8 cellular contexts compared by ENCODE assay signal in the genomic region with DNA sequence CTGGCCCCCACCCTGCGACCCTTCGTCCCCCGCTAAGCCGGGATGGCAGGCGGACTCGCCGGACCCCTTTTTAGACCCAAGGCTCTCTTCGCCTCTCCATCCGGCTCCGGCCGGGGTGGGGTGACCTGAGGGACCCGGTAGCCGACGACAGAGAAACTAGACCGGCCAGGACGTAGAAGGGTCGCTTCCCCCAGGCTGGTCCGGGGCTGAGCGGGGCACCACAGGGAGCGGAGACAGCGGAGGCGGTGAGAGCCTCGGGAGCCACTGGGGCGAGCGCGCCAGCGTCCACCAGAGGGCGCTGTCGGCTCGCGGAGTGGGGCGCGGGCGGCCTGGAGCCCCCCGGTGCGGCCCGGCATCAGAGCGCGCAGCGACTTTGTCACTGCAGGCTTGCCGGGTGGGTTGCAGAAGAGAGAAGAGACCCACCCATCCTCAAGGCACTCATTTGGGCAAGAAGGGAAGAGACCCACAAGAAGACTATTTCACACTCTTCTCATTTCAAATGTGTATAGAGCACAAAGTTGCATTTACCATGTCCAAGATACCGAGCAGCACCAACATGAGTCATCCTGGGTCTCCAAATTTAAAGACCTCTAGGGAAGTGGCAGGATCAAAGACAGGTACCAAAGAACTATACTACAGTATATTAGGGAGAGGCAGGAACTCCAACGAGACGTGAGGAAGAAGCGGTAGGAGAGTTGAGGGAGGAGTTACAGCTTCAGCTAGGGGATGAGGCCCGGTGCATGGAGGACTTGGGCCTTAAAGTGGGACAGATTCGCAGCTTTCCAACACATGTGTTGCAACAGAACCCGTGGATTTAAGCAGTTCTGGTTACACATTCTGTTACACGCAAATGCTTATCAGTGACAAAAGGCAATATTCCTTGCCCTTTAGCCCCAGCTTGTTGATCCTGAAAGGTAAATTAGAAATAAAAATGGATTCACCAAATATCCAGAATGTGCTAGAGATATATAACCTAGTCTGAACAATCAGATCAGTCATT. TPM values are rescaled to one million over a fixed set of nuclear protein-coding genes. Genes with fewer than 3 reads are reported as not detected.
DNase-seq lines count a peak whose midpoint lies in the region; ATAC-seq and TF ChIP-seq lines count a peak whose summit lies in the region.

No MANE protein-coding gene starts in this region.

- H3K4me2 ChIP-seq in IMR-90 (ENCODE audit: low read depth, low read length): peak overlapping the region; percentile 91

- DNase-seq in COLO668 (lab: John Stamatoyannopoulos, UW; ENCODE audit: unreplicated experiment) (peak; percentile 80), IMR-90 (peak; percentile 31), SKM-1 (lab: John Stamatoyannopoulos, UW; ENCODE audit: unreplicated experiment) (peak; percentile 30), left ventricle myocardium superior (peak; percentile 86), progenitor cell of endocrine pancreas (ENCODE audit: low spot score, unreplicated experiment) (peak; percentile 73), aorta (peak; percentile 70 to 91)
- peak; percentile 82 for DNase-seq in activated naive CD8-positive, alpha-beta T cell treated with anti-CD3 and anti-CD28 coated beads, Interleukin-2, amount 50 U/mL, for 24 hours

- TF ChIP-seq POLR2A in IMR-90 (IDR thresholded peaks at IDR 0.05; ENCODE audit: low read depth, low read length): 0 out of 2 replicates have a peak, but pooled peaks have one; percentile 42

- peak overlapping the region; percentile 86 for H2BK120ac ChIP-seq in IMR-90 (ENCODE audit: low read depth, low read length)

- H2BK20ac ChIP-seq in IMR-90 (ENCODE audit: low read depth, low read length): peak overlapping the region; percentile 52; the same call in 1 of the 2 replicates

- peak overlapping the region; percentile 32 for H3K4me3 Mint-ChIP-seq in activated naive CD8-positive, alpha-beta T cell treated with anti-CD3 and anti-CD28 coated beads, Interleukin-2, amount 50 U/mL, for 24 hours
- peak overlapping the region; percentile 37 for H3K4me3 Mint-ChIP-seq in progenitor cell of endocrine pancreas (ENCODE audit: low read depth)

- H2BK15ac ChIP-seq in IMR-90 (ENCODE audit: low read depth, low read length): peak overlapping the region; percentile 63; the same call in 2 of the 3 replicates

- no peak overlapping the region for H3K56ac ChIP-seq in IMR-90 (ENCODE audit: extremely low read depth, insufficient read depth, low read length)

- peaks cover 34% of the 10 kb centered on the region for H3K27me3 ChIP-seq in IMR-90 (ENCODE audit: control insufficient read depth, insufficient read depth, low read length)
- no peaks in the 10 kb centered on the region for H3K27me3 ChIP-seq in aorta (ENCODE audit: control insufficient read depth in 1 of 2, insufficient read depth in 2 of 2, low read length in 1 of 2)

- peak overlapping the region; percentile 84 for H2AK9ac ChIP-seq in IMR-90 (replicated peaks; ENCODE audit: low read depth, low read length, poor library complexity)

- peak overlapping the region in 1 of 2 experiments; percentile 63; a peak in 1 of 4 replicates for H4K8ac ChIP-seq in IMR-90 (ENCODE audit: low read depth in 2 of 2, low read length in 2 of 2)

- intact Hi-C loops in IMR-90 (cut with micrococcal nuclease) (loop anchor here (1.0 to 2.0 kb wide), 4 partner anchors 134 to 817 kb away; no protein-coding TSS in a partner anchor), left ventricle myocardium superior (cut with micrococcal nuclease) (loop anchor here (5.0 kb wide), 1 partner anchor 293 kb away; no protein-coding TSS in a partner anchor), aorta (cut with DNase I) (loop anchor here (1.0 to 2.0 kb wide), 3 partner anchors 135 to 293 kb away; no protein-coding TSS in a partner anchor)

- H3K9me3 ChIP-seq in IMR-90 (ENCODE audit: control insufficient read depth, insufficient read depth, low read length): no peaks in the 10 kb centered on the region
- H3K9me3 ChIP-seq in aorta (ENCODE audit: control insufficient read depth, low read length): no peaks in the 10 kb centered on the region

- H2AK5ac ChIP-seq in IMR-90 (ENCODE audit: low read depth, low read length): no peak overlapping the region

- dilution Hi-C loops in IMR-90 (cut with HindIII; ENCODE audit: low sequenced_read_pairs, unreplicated experiment): loop anchor here (25.0 kb wide), 1 partner anchor 293 kb away; no protein-coding TSS in a partner anchor

- TF ChIP-seq CTCF in IMR-90 (conservative IDR thresholded peaks at IDR 0.05; ENCODE audit: low read depth, low read length): peak; percentile 97
- TF ChIP-seq CTCF in progenitor cell of endocrine pancreas (IDR thresholded peaks at IDR 0.05; ENCODE audit: unreplicated experiment): peak; percentile 98

- BruUV-seq in IMR-90 (replicated peaks; lab: Mats Ljungman, UMichigan): no TSS peak

- peak overlapping the region; percentile 63; the same call in 1 of the 2 replicates for H3K18ac ChIP-seq in IMR-90 (ENCODE audit: low read depth, low read length)

- H3K4ac ChIP-seq in IMR-90 (ENCODE audit: low read depth, low read length): 0 out of 2 replicates have a peak overlapping the region, but pooled peaks have one; percentile 50

- H3K23ac ChIP-seq in IMR-90 (ENCODE audit: low read depth, low read length): peak overlapping the region; percentile 44; the same call in 1 of the 2 replicates

- CTCF ChIA-PET in IMR-90 (lab: Yijun Ruan, JAX): interaction anchor here (0.6 to 1.0 kb wide), 3 partner anchors 117 to 292 kb away, joined by 3 read pairs; no protein-coding TSS in a partner anchor

- peak overlapping the region; percentile 84 for H3K9ac ChIP-seq in IMR-90 (ENCODE audit: low read depth, low read length)

- in situ Hi-C loops in IMR-90 (cut with MboI; ENCODE audit: low sequenced_read_pairs): loop anchor here (25.0 kb wide), 1 partner anchor 668 kb away; no protein-coding TSS in a partner anchor

- peaks cover 17% of the 10 kb centered on the region for H3K27me3 Mint-ChIP-seq in activated naive CD8-positive, alpha-beta T cell treated with anti-CD3 and anti-CD28 coated beads, Interleukin-2, amount 50 U/mL, for 24 hours
- H3K27me3 Mint-ChIP-seq in progenitor cell of endocrine pancreas: peaks cover 83% of the 10 kb centered on the region

- H3K4me3 ChIP-seq in IMR-90 (ENCODE audit: insufficient read depth, low read depth, low read length): peak overlapping the region; percentile 67
- peak overlapping the region in 1 of 2 donors; percentile 25 for H3K4me3 ChIP-seq in aorta (ENCODE audit: low read length in 2 of 2)

- peak overlapping the region; percentile 79 for H3K14ac ChIP-seq in IMR-90 (replicated peaks; ENCODE audit: low read depth, low read length)

- POLR2A ChIA-PET in IMR-90 (lab: Charles Lee; ENCODE audit: unreplicated experiment): no interaction called here

- H3K36me3 ChIP-seq in IMR-90 (ENCODE audit: control insufficient read depth, insufficient read depth, low read length): no peaks in the 10 kb centered on the region
- H3K36me3 ChIP-seq in aorta (ENCODE audit: control insufficient read depth in 1 of 2, insufficient read depth in 2 of 2, low read length in 1 of 2): no peaks in the 10 kb centered on the region

- no peak overlapping the region for H2BK5ac ChIP-seq in IMR-90 (ENCODE audit: low read depth, low read length, poor library complexity, severe bottlenecking)

- H3K27ac Mint-ChIP-seq in activated naive CD8-positive, alpha-beta T cell treated with anti-CD3 and anti-CD28 coated beads, Interleukin-2, amount 50 U/mL, for 24 hours: no peak overlapping the region
- H3K27ac Mint-ChIP-seq in progenitor cell of endocrine pancreas: no peak overlapping the region

- H3K9me1 ChIP-seq in IMR-90 (ENCODE audit: insufficient read depth, low read length): no peaks in the 10 kb centered on the region

- H2AFZ ChIP-seq in IMR-90 (replicated peaks; ENCODE audit: low read length, poor library complexity): peak overlapping the region; percentile 94

- 0% methylated on average over 9 of the region's 49 CpGs; no CpG with 5 or more reads in 1 of the 2 experiments for WGBS in IMR-90 (ENCODE audit: extremely low coverage in 2 of 2, insufficient read length in 1 of 2), 2 experiments
- 12 to 13% methylated on average over 47 to 49 of the region's 49 CpGs for WGBS in aorta, 2 donors

- H4K5ac ChIP-seq in IMR-90 (ENCODE audit: low read depth, low read length): no peak overlapping the region; the same call in 1 of the 2 replicates

- H4K91ac ChIP-seq in IMR-90 (ENCODE audit: insufficient read depth, low read depth, low read length): no peak overlapping the region

- H4K20me1 ChIP-seq in IMR-90 (ENCODE audit: insufficient read depth, low read length): no peaks in the 10 kb centered on the region

- no peaks in the 10 kb centered on the region for H3K9me3 Mint-ChIP-seq in activated naive CD8-positive, alpha-beta T cell treated with anti-CD3 and anti-CD28 coated beads, Interleukin-2, amount 50 U/mL, for 24 hours
- no peaks in the 10 kb centered on the region for H3K9me3 Mint-ChIP-seq in progenitor cell of endocrine pancreas (ENCODE audit: low read depth)

- TF ChIP-seq RAD21 in IMR-90 (IDR thresholded peaks at IDR 0.05; ENCODE audit: low read length): peak; percentile 99

- H3K36me3 Mint-ChIP-seq in activated naive CD8-positive, alpha-beta T cell treated with anti-CD3 and anti-CD28 coated beads, Interleukin-2, amount 50 U/mL, for 24 hours (ENCODE audit: low read depth): no peaks in the 10 kb centered on the region
- no peaks in the 10 kb centered on the region for H3K36me3 Mint-ChIP-seq in progenitor cell of endocrine pancreas (ENCODE audit: insufficient read depth)

- no peaks in the 10 kb centered on the region for H3K4me1 Mint-ChIP-seq in activated naive CD8-positive, alpha-beta T cell treated with anti-CD3 and anti-CD28 coated beads, Interleukin-2, amount 50 U/mL, for 24 hours
- H3K4me1 Mint-ChIP-seq in progenitor cell of endocrine pancreas (ENCODE audit: low read depth): no peaks in the 10 kb centered on the region

- peak overlapping the region; percentile 50; the same call in 1 of the 2 replicates for H3K27ac ChIP-seq in IMR-90 (ENCODE audit: insufficient read depth, low read length)
- H3K27ac ChIP-seq in aorta (ENCODE audit: low read depth in 1 of 2, low read length in 2 of 2): no peak overlapping the region

- ATAC-seq in GM19468 (IDR thresholded peaks at IDR 0.05; ENCODE audit: extremely low read depth, unreplicated experiment): peak; percentile 62
- peak; percentile 99 for ATAC-seq in IMR-90 (ENCODE audit: low read depth)
- ATAC-seq in activated naive CD8-positive, alpha-beta T cell treated with anti-CD3 and anti-CD28 coated beads, Interleukin-2, amount 50 U/mL, for 24 hours: peak; percentile 95
- ATAC-seq in left ventricle myocardium superior: peak; percentile 97
- ATAC-seq in aorta (ENCODE audit: low FRiP score): peak; percentile 97

- peaks cover 2% of the 10 kb centered on the region; the same call in 1 of the 2 replicates for H3K4me1 ChIP-seq in IMR-90 (ENCODE audit: control insufficient read depth, insufficient read depth, low read length)
- H3K4me1 ChIP-seq in aorta (ENCODE audit: control insufficient read depth in 1 of 2, insufficient read depth in 2 of 2, low read length in 2 of 2): no peaks in the 10 kb centered on the region

- no peaks in the 10 kb centered on the region; a peak in 1 of 4 replicates for H3K79me1 ChIP-seq in IMR-90 (ENCODE audit: low read depth in 1 of 2, low read length in 2 of 2)

RNA-seq across cellular contexts. Expression of gene PRKCE, which starts 7.6 kb away (rescaled TPM):
- 13.3 and 32.4 TPM in 2 replicates for total RNA-seq in IMR-90 (2012; rRNA removed)
- 8.1 TPM in 2 replicates for polyA plus RNA-seq in IMR-90 (2012; rRNA removed)
- 4.3 and 5.8 TPM in 2 replicates for polyA plus RNA-seq in IMR-90 (2012; cell fraction: cytosol; rRNA removed)
- 4.3 and 9.3 TPM in 2 replicates for polyA plus RNA-seq in IMR-90 (2012; cell fraction: nucleus; rRNA removed; ENCODE audit: low replicate concordance)
- 14.8 TPM for total RNA-seq in left ventricle myocardium superior
- total RNA-seq in progenitor cell of endocrine pancreas: 3.9 and 4.2 TPM in 2 replicates
- total RNA-seq in aorta: 10 to 100 TPM; 20.3 to 23.8 TPM
- 1 to 10 TPM; 1.5 to 2.0 TPM for polyA plus RNA-seq in aorta

RNA-seq across cellular contexts. Expression of gene SRBD1, which starts 32.8 kb away (rescaled TPM):
- total RNA-seq in IMR-90 (2012; rRNA removed): 14.7 and 20.6 TPM in 2 replicates
- 2.9 and 3.5 TPM in 2 replicates for polyA plus RNA-seq in IMR-90 (2012; rRNA removed)
- polyA plus RNA-seq in IMR-90 (2012; cell fraction: cytosol; rRNA removed): 0.44 and 0.71 TPM in 2 replicates
- polyA plus RNA-seq in IMR-90 (2012; cell fraction: nucleus; rRNA removed; ENCODE audit: low replicate concordance): 0.44 and 2.1 TPM in 2 replicates
- total RNA-seq in left ventricle myocardium superior: 6.3 TPM
- 13.8 and 17.0 TPM in 2 replicates for total RNA-seq in progenitor cell of endocrine pancreas
- 10 to 100 TPM; 14.5 to 21.2 TPM for total RNA-seq in aorta
- 1 to 10 TPM; 5.4 to 6.6 TPM for polyA plus RNA-seq in aorta

Comparison
In these comparisons a context has a peak if more than half of its experiments do, and no peak if none do; other contexts are left out.
1. DNase-seq: peak in every context shown above with its lines; median percentile 86 in left ventricle myocardium superior; 82 in activated naive CD8-positive, alpha-beta T cell treated with anti-CD3 and anti-CD28 coated beads, Interleukin-2, amount 50 U/mL, for 24 hours; 80 in aorta; 80 in COLO668; 73 in progenitor cell of endocrine pancreas; 31 in IMR-90; 30 in SKM-1.